Comparison of ENCODE assay signal across 17 cellular contexts in the genomic region with DNA sequence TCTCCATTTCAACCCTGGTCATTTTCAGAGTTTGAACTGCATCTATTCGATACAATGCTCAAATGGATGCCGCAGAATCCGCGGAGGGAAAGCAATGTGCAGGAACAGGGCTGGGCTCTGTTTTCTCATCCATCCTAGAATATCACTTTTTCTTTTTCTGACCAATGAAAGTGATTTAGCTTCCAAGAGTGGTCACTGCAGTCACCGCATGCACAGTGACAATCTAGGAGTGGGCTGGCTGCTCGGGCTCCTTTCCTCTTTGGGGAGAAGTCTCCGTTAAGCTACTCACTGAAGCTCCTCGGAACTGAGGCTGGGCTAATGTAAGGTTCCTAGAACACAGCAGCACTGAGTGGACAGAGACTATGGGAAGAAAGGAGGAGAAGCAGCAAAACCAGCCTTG. TPM values are rescaled to one million over a fixed set of nuclear protein-coding genes. Genes with fewer than 3 reads are reported as not detected.
A peak's percentile ranks its signal among the peaks of the same experiment; 100 is the strongest.
DNase-seq lines count a peak whose midpoint lies in the region; ATAC-seq and TF ChIP-seq lines count a peak whose summit lies in the region.
"Had no signal": no experiment of that assay in that cellular context is flagged by ENCODE, and none has a peak within 500 bp of the region (broad histone marks: within the 10 kb centered on the region; RNA-seq: fewer than 3 reads in every experiment).

No MANE protein-coding gene starts in this region.

- intact Hi-C loops in dorsolateral prefrontal cortex (cut with DNase I) (no loop called here), spleen (cut with DNase I; ENCODE audit: low total_unique reads) (no loop called here)

- H3K27ac ChIP-seq in dorsolateral prefrontal cortex (peak overlapping the region in 45 of 59 donors; percentile 1 to 81 (median 50)), spleen (no peak overlapping the region)
- H3K27ac ChIP-seq: HL-60 had no signal

- peak in 1 of 10 donors; percentile 24 for DNase-seq in dorsolateral prefrontal cortex
- peak; percentile 16 for DNase-seq in mesenteric fat pad (ENCODE audit: low spot score)
- peak; percentile 16 for DNase-seq in spleen
- no peak for DNase-seq in GM13977 (ENCODE audit: low spot score)
- DNase-seq in midbrain (lab: John Stamatoyannopoulos, UW) = no peak
- DNase-seq: ACHN; BE2C; C1 segment of cervical spinal cord; CD4-positive, CD25-positive, alpha-beta regulatory T cell; CD8-positive, alpha-beta memory T cell; COR-L47; DMS 273 treated with DMSO at 0.1 percent for 48 hours; HFFc6 had no signal

- no peaks in the 10 kb centered on the region for H3K9me3 ChIP-seq in spleen
- H3K9me3 ChIP-seq: BE2C had no signal

- H3K27me3 ChIP-seq in dorsolateral prefrontal cortex = no peaks in the 10 kb centered on the region
- H3K27me3 ChIP-seq in spleen (replicated peaks in 1 of 7) = no peaks in the 10 kb centered on the region
- H3K27me3 ChIP-seq: BE2C had no signal

- TF ChIP-seq CTCF in dorsolateral prefrontal cortex (IDR thresholded peaks at IDR 0.05 in 54 of 56, conservative IDR thresholded peaks at IDR 0.05 in 2 of 56; ENCODE audit: low read depth in 1 of 56, partially characterized antibody in 56 of 56) (no peak), spleen (IDR thresholded peaks at IDR 0.05 in 8 of 11, conservative IDR thresholded peaks at IDR 0.05 in 3 of 11) (no peak), GM13977 (IDR thresholded peaks at IDR 0.05; ENCODE audit: extremely low read depth, insufficient read depth, missing control alignments) (no peak)

- in situ Hi-C loops in GM13977 (cut with MboI; ENCODE audit: low pct_unique_long_range_greater_than_20kb, low sequenced_read_pairs, unreplicated experiment) = no loop called here

- ATAC-seq in GM21528 (IDR thresholded peaks at IDR 0.05; ENCODE audit: low FRiP score, unreplicated experiment) = no peak
- ATAC-seq: GM23338, HCT116 had no signal

- H3K4me3 ChIP-seq in dorsolateral prefrontal cortex (peak overlapping the region in 1 of 59 donors; percentile 4), spleen (no peak overlapping the region)
- H3K4me3 ChIP-seq: GM23338 had no signal

- 92 to 99% (median 96%) methylated on average over 8 of the region's 8 CpGs for WGBS in spleen, 5 donors

- no peak for TF ChIP-seq POLR2A in spleen (IDR thresholded peaks at IDR 0.05)

- peaks cover 0 to 21% (median 0%) of the 10 kb centered on the region in 6 donors for H3K36me3 ChIP-seq in spleen
- H3K36me3 ChIP-seq: BE2C had no signal

- peaks cover under 1 to 25% (median 18%) of the 10 kb centered on the region in 6 donors for H3K4me1 ChIP-seq in spleen
- H3K4me1 ChIP-seq: BE2C had no signal

RNA-seq across cellular contexts. Expression of a gene that starts 41.3 kb away (rescaled TPM):
- total RNA-seq in dorsolateral prefrontal cortex = 10 to 100 TPM in 10 of 120 experiments, 1 to 10 TPM in 110; 1.7 to 13.4 (median 7.1) TPM
- 3.2 TPM for total RNA-seq in mesenteric fat pad
- total RNA-seq in spleen = 1 to 10 TPM; 2.2 to 6.9 (median 5.4) TPM
- polyA plus RNA-seq in spleen = under 1 TPM; 0.23 to 0.38 (median 0.26) TPM

Comparison
In these comparisons a context has a peak if more than half of its experiments do, and no peak if none do; other contexts are left out.
1. DNase-seq: peak in mesenteric fat pad (single experiment) and spleen (single experiment); none in GM13977 (single experiment) and midbrain (single experiment).
2. H3K27ac ChIP-seq: peak in dorsolateral prefrontal cortex (45 of 59); none in spleen (0 of 8).